ENCODE assay signal across 1 cellular context in the genomic region with DNA sequence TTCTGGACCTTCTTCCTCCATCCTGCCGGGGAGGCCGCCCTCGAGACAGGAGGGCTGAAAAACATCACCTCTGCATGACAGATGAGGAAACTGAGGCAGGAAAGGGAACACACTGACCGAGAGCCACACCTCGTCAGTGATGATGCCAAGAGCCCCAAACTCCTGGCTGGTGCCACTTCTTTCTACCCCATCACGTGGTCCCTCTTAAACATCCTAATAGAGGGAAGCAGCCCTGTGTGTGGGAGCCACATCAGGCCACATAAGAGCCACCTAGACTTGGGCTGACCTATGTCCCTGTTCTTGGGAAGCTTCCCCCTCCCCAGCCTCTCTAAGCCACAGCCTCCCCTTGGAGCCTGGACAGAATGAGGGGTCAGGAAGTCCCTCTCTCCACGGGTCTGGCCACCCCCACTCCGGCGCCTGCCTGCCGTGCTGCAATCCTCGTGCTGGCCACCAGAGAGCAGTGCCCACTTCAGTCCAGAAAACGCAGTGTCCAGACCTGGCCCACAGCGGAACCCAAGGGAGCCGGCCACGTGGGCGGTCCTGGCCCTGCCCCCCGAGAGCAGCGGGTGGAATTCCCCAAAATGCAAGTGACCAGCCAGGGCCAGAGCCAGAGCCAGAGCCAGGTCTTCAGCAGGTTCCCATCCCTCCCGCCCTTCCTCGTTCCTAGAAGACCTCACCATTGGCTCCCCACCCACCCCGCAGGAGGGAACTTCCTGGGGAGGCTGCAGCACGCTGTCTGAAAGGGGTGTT.
TF ChIP-seq lines count a peak whose summit lies in the region.

No MANE protein-coding gene starts in this region.

TF ChIP-seq in GM12878, 131 proteins besides CTCF, POLR2A, EP300 and RAD21 (continued from another document and continues in another):
- TF ChIP-seq, protein P1, sequence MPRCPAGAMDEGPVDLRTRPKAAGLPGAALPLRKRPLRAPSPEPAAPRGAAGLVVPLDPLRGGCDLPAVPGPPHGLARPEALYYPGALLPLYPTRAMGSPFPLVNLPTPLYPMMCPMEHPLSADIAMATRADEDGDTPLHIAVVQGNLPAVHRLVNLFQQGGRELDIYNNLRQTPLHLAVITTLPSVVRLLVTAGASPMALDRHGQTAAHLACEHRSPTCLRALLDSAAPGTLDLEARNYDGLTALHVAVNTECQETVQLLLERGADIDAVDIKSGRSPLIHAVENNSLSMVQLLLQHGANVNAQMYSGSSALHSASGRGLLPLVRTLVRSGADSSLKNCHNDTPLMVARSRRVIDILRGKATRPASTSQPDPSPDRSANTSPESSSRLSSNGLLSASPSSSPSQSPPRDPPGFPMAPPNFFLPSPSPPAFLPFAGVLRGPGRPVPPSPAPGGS (IDR thresholded peaks at IDR 0.05; ENCODE audit: borderline replicate concordance, insufficient read depth, low read depth, low read length, poor library complexity, severe bottlenecking) = no peak
- TF ChIP-seq CREM (IDR thresholded peaks at IDR 0.05; ENCODE audit: low read depth) (no peak), CBX3 (IDR thresholded peaks at IDR 0.05; ENCODE audit: borderline replicate concordance, low read depth) (no peak), RELA (IDR thresholded peaks at IDR 0.05; ENCODE audit: borderline replicate concordance, partially characterized antibody) (peak; percentile 88), NRF1 (conservative IDR thresholded peaks at IDR 0.05; ENCODE audit: low read depth, low read length) (no peak), NFXL1 (IDR thresholded peaks at IDR 0.05; ENCODE audit: borderline replicate concordance) (no peak), BACH1 (IDR thresholded peaks at IDR 0.05; ENCODE audit: borderline replicate concordance) (no peak), ASH2L (IDR thresholded peaks at IDR 0.05; ENCODE audit: borderline replicate concordance, low read depth) (no peak), SMARCA5 (IDR thresholded peaks at IDR 0.05) (peak; percentile 23; the same call in 1 of the 2 replicates), ZNF622 (IDR thresholded peaks at IDR 0.05) (no peak), CREB1 (IDR thresholded peaks at IDR 0.05; ENCODE audit: low read depth) (no peak), IKZF1 (conservative IDR thresholded peaks at IDR 0.05) (no peak), CBFB (IDR thresholded peaks at IDR 0.05; ENCODE audit: low read depth) (no peak; the same call in 1 of the 2 replicates), STAT1 (conservative IDR thresholded peaks at IDR 0.05) (peak; percentile 85; the same call in 1 of the 2 replicates), MTA2 (IDR thresholded peaks at IDR 0.05; ENCODE audit: low read depth) (no peak), RFX5 (IDR thresholded peaks at IDR 0.05; ENCODE audit: low read depth, low read length) (0 out of 2 replicates have a peak, but pooled peaks have one; percentile 30), CEBPB (IDR thresholded peaks at IDR 0.05; ENCODE audit: borderline replicate concordance in 1 of 2, low read depth in 2 of 2, low read length in 2 of 2) (no peak), BMI1 (IDR thresholded peaks at IDR 0.05; ENCODE audit: borderline replicate concordance) (no peak), WRNIP1 (IDR thresholded peaks at IDR 0.05; ENCODE audit: borderline replicate concordance, low read depth, low read length) (no peak), IKZF2 (IDR thresholded peaks at IDR 0.05) (no peak), SMC3 (IDR thresholded peaks at IDR 0.05; ENCODE audit: borderline replicate concordance, low read length) (peak; percentile 96), PML (IDR thresholded peaks at IDR 0.05; ENCODE audit: low read length) (no peak), RAD51 (IDR thresholded peaks at IDR 0.05) (peak; percentile 68; the same call in 1 of the 2 replicates), ZNF384 (IDR thresholded peaks at IDR 0.05; ENCODE audit: borderline replicate concordance, low read depth, low read length) (no peak), ETV6 (conservative IDR thresholded peaks at IDR 0.05 in 1 of 2, IDR thresholded peaks at IDR 0.05 in 1 of 2; ENCODE audit: borderline replicate concordance in 1 of 2, low read depth in 1 of 2) (no peak), YY1 (IDR thresholded peaks at IDR 0.05; ENCODE audit: low read depth, low read length) (peak; percentile 77), JUND (IDR thresholded peaks at IDR 0.05; ENCODE audit: low read depth, low read length) (no peak), PAX8 (IDR thresholded peaks at IDR 0.05) (no peak), HDGF (IDR thresholded peaks at IDR 0.05) (peak; percentile 66), TBL1XR1 (IDR thresholded peaks at IDR 0.05; ENCODE audit: low read depth, low read length) (peak; percentile 61; the same call in 1 of the 2 replicates), SP1 (IDR thresholded peaks at IDR 0.05; ENCODE audit: low read depth, low read length) (no peak), NBN (IDR thresholded peaks at IDR 0.05) (peak; percentile 56; the same call in 1 of the 2 replicates)
- TF ChIP-seq, protein P2, sequence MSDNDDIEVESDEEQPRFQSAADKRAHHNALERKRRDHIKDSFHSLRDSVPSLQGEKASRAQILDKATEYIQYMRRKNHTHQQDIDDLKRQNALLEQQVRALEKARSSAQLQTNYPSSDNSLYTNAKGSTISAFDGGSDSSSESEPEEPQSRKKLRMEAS (IDR thresholded peaks at IDR 0.05; ENCODE audit: low read depth, low read length) = peak; percentile 78; the same call in 1 of the 2 replicates
- TF ChIP-seq, protein P3, sequence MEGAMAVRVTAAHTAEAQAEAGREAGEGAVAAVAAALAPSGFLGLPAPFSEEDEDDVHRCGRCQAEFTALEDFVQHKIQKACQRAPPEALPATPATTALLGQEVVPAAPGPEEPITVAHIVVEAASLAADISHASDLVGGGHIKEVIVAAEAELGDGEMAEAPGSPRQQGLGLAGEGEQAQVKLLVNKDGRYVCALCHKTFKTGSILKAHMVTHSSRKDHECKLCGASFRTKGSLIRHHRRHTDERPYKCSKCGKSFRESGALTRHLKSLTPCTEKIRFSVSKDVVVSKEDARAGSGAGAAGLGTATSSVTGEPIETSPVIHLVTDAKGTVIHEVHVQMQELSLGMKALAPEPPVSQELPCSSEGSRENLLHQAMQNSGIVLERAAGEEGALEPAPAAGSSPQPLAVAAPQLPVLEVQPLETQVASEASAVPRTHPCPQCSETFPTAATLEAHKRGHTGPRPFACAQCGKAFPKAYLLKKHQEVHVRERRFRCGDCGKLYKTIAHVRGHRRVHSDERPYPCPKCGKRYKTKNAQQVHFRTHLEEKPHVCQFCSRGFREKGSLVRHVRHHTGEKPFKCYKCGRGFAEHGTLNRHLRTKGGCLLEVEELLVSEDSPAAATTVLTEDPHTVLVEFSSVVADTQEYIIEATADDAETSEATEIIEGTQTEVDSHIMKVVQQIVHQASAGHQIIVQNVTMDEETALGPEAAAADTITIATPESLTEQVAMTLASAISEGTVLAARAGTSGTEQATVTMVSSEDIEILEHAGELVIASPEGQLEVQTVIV (IDR thresholded peaks at IDR 0.05; ENCODE audit: borderline replicate concordance, partially characterized antibody) = no peak
- TF ChIP-seq, protein P4, sequence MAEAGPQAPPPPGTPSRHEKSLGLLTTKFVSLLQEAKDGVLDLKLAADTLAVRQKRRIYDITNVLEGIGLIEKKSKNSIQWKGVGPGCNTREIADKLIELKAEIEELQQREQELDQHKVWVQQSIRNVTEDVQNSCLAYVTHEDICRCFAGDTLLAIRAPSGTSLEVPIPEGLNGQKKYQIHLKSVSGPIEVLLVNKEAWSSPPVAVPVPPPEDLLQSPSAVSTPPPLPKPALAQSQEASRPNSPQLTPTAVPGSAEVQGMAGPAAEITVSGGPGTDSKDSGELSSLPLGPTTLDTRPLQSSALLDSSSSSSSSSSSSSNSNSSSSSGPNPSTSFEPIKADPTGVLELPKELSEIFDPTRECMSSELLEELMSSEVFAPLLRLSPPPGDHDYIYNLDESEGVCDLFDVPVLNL (IDR thresholded peaks at IDR 0.05; ENCODE audit: low read depth, low read length) = 0 out of 2 replicates have a peak, but pooled peaks have one; percentile 27
- TF ChIP-seq, protein P5, sequence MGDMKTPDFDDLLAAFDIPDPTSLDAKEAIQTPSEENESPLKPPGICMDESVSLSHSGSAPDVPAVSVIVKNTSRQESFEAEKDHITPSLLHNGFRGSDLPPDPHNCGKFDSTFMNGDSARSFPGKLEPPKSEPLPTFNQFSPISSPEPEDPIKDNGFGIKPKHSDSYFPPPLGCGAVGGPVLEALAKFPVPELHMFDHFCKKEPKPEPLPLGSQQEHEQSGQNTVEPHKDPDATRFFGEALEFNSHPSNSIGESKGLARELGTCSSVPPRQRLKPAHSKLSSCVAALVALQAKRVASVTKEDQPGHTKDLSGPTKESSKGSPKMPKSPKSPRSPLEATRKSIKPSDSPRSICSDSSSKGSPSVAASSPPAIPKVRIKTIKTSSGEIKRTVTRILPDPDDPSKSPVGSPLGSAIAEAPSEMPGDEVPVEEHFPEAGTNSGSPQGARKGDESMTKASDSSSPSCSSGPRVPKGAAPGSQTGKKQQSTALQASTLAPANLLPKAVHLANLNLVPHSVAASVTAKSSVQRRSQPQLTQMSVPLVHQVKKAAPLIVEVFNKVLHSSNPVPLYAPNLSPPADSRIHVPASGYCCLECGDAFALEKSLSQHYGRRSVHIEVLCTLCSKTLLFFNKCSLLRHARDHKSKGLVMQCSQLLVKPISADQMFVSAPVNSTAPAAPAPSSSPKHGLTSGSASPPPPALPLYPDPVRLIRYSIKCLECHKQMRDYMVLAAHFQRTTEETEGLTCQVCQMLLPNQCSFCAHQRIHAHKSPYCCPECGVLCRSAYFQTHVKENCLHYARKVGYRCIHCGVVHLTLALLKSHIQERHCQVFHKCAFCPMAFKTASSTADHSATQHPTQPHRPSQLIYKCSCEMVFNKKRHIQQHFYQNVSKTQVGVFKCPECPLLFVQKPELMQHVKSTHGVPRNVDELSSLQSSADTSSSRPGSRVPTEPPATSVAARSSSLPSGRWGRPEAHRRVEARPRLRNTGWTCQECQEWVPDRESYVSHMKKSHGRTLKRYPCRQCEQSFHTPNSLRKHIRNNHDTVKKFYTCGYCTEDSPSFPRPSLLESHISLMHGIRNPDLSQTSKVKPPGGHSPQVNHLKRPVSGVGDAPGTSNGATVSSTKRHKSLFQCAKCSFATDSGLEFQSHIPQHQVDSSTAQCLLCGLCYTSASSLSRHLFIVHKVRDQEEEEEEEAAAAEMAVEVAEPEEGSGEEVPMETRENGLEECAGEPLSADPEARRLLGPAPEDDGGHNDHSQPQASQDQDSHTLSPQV (IDR thresholded peaks at IDR 0.05) = no peak
- TF ChIP-seq, protein P6, sequence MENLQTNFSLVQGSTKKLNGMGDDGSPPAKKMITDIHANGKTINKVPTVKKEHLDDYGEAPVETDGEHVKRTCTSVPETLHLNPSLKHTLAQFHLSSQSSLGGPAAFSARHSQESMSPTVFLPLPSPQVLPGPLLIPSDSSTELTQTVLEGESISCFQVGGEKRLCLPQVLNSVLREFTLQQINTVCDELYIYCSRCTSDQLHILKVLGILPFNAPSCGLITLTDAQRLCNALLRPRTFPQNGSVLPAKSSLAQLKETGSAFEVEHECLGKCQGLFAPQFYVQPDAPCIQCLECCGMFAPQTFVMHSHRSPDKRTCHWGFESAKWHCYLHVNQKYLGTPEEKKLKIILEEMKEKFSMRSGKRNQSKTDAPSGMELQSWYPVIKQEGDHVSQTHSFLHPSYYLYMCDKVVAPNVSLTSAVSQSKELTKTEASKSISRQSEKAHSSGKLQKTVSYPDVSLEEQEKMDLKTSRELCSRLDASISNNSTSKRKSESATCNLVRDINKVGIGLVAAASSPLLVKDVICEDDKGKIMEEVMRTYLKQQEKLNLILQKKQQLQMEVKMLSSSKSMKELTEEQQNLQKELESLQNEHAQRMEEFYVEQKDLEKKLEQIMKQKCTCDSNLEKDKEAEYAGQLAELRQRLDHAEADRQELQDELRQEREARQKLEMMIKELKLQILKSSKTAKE (IDR thresholded peaks at IDR 0.05; ENCODE audit: low read depth, poor library complexity, severe bottlenecking) = no peak
- TF ChIP-seq, protein P7, sequence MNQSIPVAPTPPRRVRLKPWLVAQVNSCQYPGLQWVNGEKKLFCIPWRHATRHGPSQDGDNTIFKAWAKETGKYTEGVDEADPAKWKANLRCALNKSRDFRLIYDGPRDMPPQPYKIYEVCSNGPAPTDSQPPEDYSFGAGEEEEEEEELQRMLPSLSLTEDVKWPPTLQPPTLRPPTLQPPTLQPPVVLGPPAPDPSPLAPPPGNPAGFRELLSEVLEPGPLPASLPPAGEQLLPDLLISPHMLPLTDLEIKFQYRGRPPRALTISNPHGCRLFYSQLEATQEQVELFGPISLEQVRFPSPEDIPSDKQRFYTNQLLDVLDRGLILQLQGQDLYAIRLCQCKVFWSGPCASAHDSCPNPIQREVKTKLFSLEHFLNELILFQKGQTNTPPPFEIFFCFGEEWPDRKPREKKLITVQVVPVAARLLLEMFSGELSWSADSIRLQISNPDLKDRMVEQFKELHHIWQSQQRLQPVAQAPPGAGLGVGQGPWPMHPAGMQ (IDR thresholded peaks at IDR 0.05; ENCODE audit: borderline replicate concordance) = no peak
- TF ChIP-seq, protein P8, sequence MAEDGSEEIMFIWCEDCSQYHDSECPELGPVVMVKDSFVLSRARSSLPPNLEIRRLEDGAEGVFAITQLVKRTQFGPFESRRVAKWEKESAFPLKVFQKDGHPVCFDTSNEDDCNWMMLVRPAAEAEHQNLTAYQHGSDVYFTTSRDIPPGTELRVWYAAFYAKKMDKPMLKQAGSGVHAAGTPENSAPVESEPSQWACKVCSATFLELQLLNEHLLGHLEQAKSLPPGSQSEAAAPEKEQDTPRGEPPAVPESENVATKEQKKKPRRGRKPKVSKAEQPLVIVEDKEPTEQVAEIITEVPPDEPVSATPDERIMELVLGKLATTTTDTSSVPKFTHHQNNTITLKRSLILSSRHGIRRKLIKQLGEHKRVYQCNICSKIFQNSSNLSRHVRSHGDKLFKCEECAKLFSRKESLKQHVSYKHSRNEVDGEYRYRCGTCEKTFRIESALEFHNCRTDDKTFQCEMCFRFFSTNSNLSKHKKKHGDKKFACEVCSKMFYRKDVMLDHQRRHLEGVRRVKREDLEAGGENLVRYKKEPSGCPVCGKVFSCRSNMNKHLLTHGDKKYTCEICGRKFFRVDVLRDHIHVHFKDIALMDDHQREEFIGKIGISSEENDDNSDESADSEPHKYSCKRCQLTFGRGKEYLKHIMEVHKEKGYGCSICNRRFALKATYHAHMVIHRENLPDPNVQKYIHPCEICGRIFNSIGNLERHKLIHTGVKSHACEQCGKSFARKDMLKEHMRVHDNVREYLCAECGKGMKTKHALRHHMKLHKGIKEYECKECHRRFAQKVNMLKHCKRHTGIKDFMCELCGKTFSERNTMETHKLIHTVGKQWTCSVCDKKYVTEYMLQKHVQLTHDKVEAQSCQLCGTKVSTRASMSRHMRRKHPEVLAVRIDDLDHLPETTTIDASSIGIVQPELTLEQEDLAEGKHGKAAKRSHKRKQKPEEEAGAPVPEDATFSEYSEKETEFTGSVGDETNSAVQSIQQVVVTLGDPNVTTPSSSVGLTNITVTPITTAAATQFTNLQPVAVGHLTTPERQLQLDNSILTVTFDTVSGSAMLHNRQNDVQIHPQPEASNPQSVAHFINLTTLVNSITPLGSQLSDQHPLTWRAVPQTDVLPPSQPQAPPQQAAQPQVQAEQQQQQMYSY (CRISPR knock-in tag; IDR thresholded peaks at IDR 0.05) = no peak
